Comparison of ENCODE assay signal across 9 cellular contexts in genomic region chr4:16794816-16795445, GRCh38.
DNase-seq lines count a peak whose midpoint lies in the region; ATAC-seq and TF ChIP-seq lines count a peak whose summit lies in the region.
"Had no signal": no experiment of that assay in that cellular context is flagged by ENCODE, and none has a peak within 500 bp of the region (broad histone marks: within the 10 kb centered on the region; RNA-seq: fewer than 3 reads in every experiment).

No MANE protein-coding gene starts in this region.

- H3K4me2 ChIP-seq in osteoblast (ENCODE audit: insufficient read depth, low read length), result no peak overlapping the region
- H3K4me2 ChIP-seq: BLaER1 treated with 17β-estradiol and CSF1 and Interleukin-3, amounts not matched to agents 10 nM and 100 nM had no signal

- H4K20me1 ChIP-seq in osteoblast (ENCODE audit: insufficient read depth, low read length), result no peaks in the 10 kb centered on the region
- H4K20me1 ChIP-seq: BLaER1 treated with 17β-estradiol and CSF1 and Interleukin-3, amounts not matched to agents 10 nM and 100 nM had no signal

- TF ChIP-seq CTCF in WERI-Rb-1 (IDR thresholded peaks at IDR 0.05; ENCODE audit: low read depth, low read length), result peak; percentile 90
- peak; percentile 94 for TF ChIP-seq CTCF in osteoblast (IDR thresholded peaks at IDR 0.05; ENCODE audit: extremely low read depth, low read depth, low read length)

- no peaks in the 10 kb centered on the region for H3K79me2 ChIP-seq in osteoblast (ENCODE audit: insufficient read depth, low read length)

- H3K27me3 ChIP-seq in WERI-Rb-1 (ENCODE audit: insufficient read depth, low read depth, severe bottlenecking), result peaks cover 16% of the 10 kb centered on the region
- H3K27me3 ChIP-seq in osteoblast (ENCODE audit: insufficient read depth, low read length), result no peaks in the 10 kb centered on the region
- H3K27me3 ChIP-seq: BLaER1 treated with 17β-estradiol and CSF1 and Interleukin-3, amounts not matched to agents 10 nM and 100 nM had no signal

- H2AFZ ChIP-seq in osteoblast (ENCODE audit: low read length), result peak overlapping the region; percentile 42

- no peaks in the 10 kb centered on the region for H3K36me3 ChIP-seq in WERI-Rb-1
- H3K36me3 ChIP-seq in osteoblast (ENCODE audit: insufficient read depth, low read length), result no peaks in the 10 kb centered on the region
- H3K36me3 ChIP-seq: BLaER1 treated with 17β-estradiol and CSF1 and Interleukin-3, amounts not matched to agents 10 nM and 100 nM had no signal

- no peak for ATAC-seq in GM19397 (IDR thresholded peaks at IDR 0.05; ENCODE audit: unreplicated experiment)

- DNase-seq in NCI-H1417 (lab: John Stamatoyannopoulos, UW), result peak in 2 of 3 experiments; percentile 5 to 23
- no peak for DNase-seq in NCI-H1417 treated with DMSO at 0.1 percent for 48 hours (lab: John Stamatoyannopoulos, UW)
- peak; percentile 46 for DNase-seq in HT1080 (ENCODE audit: low read depth)
- DNase-seq in WERI-Rb-1, result peak; percentile 67
- peak; percentile 73 for DNase-seq in fibroblast of peridontal ligament (ENCODE audit: extremely low read depth)
- peak; percentile 70 for DNase-seq in osteoblast (ENCODE audit: insufficient read length, low spot score, missing footprints)
- DNase-seq in NCI-H187 treated with DMSO at 0.1 percent for 48 hours (lab: John Stamatoyannopoulos, UW), result no peak

- H3K4me1 ChIP-seq in osteoblast (ENCODE audit: insufficient read depth, low read length), result no peaks in the 10 kb centered on the region
- H3K4me1 ChIP-seq: BLaER1 treated with 17β-estradiol and CSF1 and Interleukin-3, amounts not matched to agents 10 nM and 100 nM had no signal

- H3K27ac ChIP-seq in WERI-Rb-1 (no peak overlapping the region), osteoblast (ENCODE audit: low read depth, low read length) (no peak overlapping the region)
- H3K27ac ChIP-seq: BLaER1 treated with 17β-estradiol and CSF1 and Interleukin-3, amounts not matched to agents 10 nM and 100 nM had no signal

- H3K9me3 ChIP-seq in WERI-Rb-1 (ENCODE audit: severe bottlenecking), result no peaks in the 10 kb centered on the region
- no peaks in the 10 kb centered on the region for H3K9me3 ChIP-seq in osteoblast (ENCODE audit: low read depth, low read length)
- H3K9me3 ChIP-seq: BLaER1 treated with 17β-estradiol and CSF1 and Interleukin-3, amounts not matched to agents 10 nM and 100 nM had no signal

- H3K4me3 ChIP-seq in WERI-Rb-1 (ENCODE audit: low read depth, low read length) (no peak overlapping the region), osteoblast (ENCODE audit: insufficient read depth, low read length) (no peak overlapping the region)
- H3K4me3 ChIP-seq: BLaER1 treated with 17β-estradiol and CSF1 and Interleukin-3, amounts not matched to agents 10 nM and 100 nM had no signal

Comparison
In these comparisons a context has a peak if more than half of its experiments do, and no peak if none do; other contexts are left out.
1. DNase-seq: peak in NCI-H1417 (2 of 3), HT1080 (single experiment), WERI-Rb-1 (single experiment), fibroblast of peridontal ligament (single experiment) and osteoblast (single experiment); none in NCI-H1417 treated with DMSO at 0.1 percent for 48 hours (single experiment) and NCI-H187 treated with DMSO at 0.1 percent for 48 hours (single experiment).